Comparison of ENCODE assay signal across 23 cellular contexts in the genomic region with DNA sequence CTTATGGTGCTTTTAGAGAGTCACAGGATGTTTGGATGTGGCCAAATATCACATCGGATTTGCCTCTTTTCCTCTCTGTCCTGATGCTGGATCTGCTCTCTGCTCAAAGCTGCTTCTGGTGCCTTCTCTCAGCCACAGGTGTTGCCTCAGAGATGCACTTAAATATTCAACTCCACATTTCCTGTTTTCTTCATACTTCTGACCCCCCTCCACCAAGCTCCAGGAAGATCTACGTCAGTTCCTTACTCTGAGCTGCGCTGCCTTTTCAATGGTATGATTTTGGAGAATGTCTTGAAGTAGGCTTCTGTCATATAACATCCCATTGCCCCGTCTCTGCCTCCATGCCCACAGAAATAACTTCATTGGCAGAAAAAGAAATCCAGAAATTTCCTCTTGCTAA.
DNase-seq lines count a peak whose midpoint lies in the region; ATAC-seq and TF ChIP-seq lines count a peak whose summit lies in the region.
"Had no signal": no experiment of that assay in that cellular context is flagged by ENCODE, and none has a peak within 500 bp of the region (broad histone marks: within the 10 kb centered on the region; RNA-seq: fewer than 3 reads in every experiment).

No MANE protein-coding gene starts in this region.

- H3K27me3 Mint-ChIP-seq in CD4-positive, alpha-beta T cell = no peaks in the 10 kb centered on the region
- no peaks in the 10 kb centered on the region for H3K27me3 Mint-ChIP-seq in activated T-helper 1 cell treated with anti-CD3 and anti-CD28 coated beads, Interleukin-12 subunit alpha, Interleukin-12 subunit beta, Interleukin-2, Interleukin-4 antibody, amounts not matched to agents 30 ng/mL and 10 ng/mL and 1 ng/mL, durations not matched to agents 14 hours and 24 hours and 36 hours (ENCODE audit: insufficient read depth)
- H3K27me3 Mint-ChIP-seq: type B pancreatic cell had no signal

- no peak for TF ChIP-seq CTCF in CD4-positive, alpha-beta T cell (IDR thresholded peaks at IDR 0.05)
- TF ChIP-seq CTCF in foreskin fibroblast (IDR thresholded peaks at IDR 0.05; ENCODE audit: low read depth, low read length) = no peak

- intact Hi-C loops in CD4-positive, alpha-beta T cell (cut with DNase I, micrococcal nuclease) = loop anchor here in 1 of 2 experiments (2.0 kb wide), 1 partner anchor 24 kb away; no protein-coding TSS in a partner anchor
- intact Hi-C loops in activated T-helper 1 cell treated with anti-CD3 and anti-CD28 coated beads, Interleukin-12 subunit alpha, Interleukin-12 subunit beta, Interleukin-2, Interleukin-4 antibody, amounts not matched to agents 30 ng/mL and 10 ng/mL and 1 ng/mL, durations not matched to agents 14 hours and 24 hours and 36 hours (cut with micrococcal nuclease) = no loop called here

- no peaks in the 10 kb centered on the region for H3K27me3 ChIP-seq in CD4-positive, alpha-beta T cell (ENCODE audit: control insufficient read depth, insufficient read depth, low read length)
- H3K27me3 ChIP-seq: gastrocnemius medialis, hepatocyte, pancreas, SJCRH30 had no signal

- H3K9me3 ChIP-seq in CD4-positive, alpha-beta T cell (ENCODE audit: control insufficient read depth, low read length) = no peaks in the 10 kb centered on the region
- H3K9me3 ChIP-seq: gastrocnemius medialis, mucosa of descending colon, pancreas, SJCRH30 had no signal

- peak overlapping the region; percentile 39 for H3K4me3 Mint-ChIP-seq in CD4-positive, alpha-beta T cell
- peak overlapping the region; percentile 21 for H3K4me3 Mint-ChIP-seq in activated T-helper 1 cell treated with anti-CD3 and anti-CD28 coated beads, Interleukin-12 subunit alpha, Interleukin-12 subunit beta, Interleukin-2, Interleukin-4 antibody, amounts not matched to agents 30 ng/mL and 10 ng/mL and 1 ng/mL, durations not matched to agents 14 hours and 24 hours and 36 hours
- H3K4me3 Mint-ChIP-seq: type B pancreatic cell had no signal

- CTCF ChIA-PET in CD4-positive, alpha-beta T cell (lab: Charles Lee) = interaction anchor here (2.0 kb wide), 1 partner anchor 269 kb away, joined by 5 read pairs; no protein-coding TSS in a partner anchor

- peak; percentile 96 for ATAC-seq in CD4-positive, alpha-beta T cell (ENCODE audit: poor library complexity)
- ATAC-seq in HG03045 (IDR thresholded peaks at IDR 0.05; ENCODE audit: unreplicated experiment) = no peak
- no peak for ATAC-seq in GM21447 (IDR thresholded peaks at IDR 0.05; ENCODE audit: unreplicated experiment)
- ATAC-seq: gastrocnemius medialis, K562, mucosa of descending colon, pancreas had no signal

- H3K4me1 Mint-ChIP-seq in CD4-positive, alpha-beta T cell (ENCODE audit: low read depth) = peaks cover 14% of the 10 kb centered on the region
- peaks cover 18% of the 10 kb centered on the region for H3K4me1 Mint-ChIP-seq in activated T-helper 1 cell treated with anti-CD3 and anti-CD28 coated beads, Interleukin-12 subunit alpha, Interleukin-12 subunit beta, Interleukin-2, Interleukin-4 antibody, amounts not matched to agents 30 ng/mL and 10 ng/mL and 1 ng/mL, durations not matched to agents 14 hours and 24 hours and 36 hours (ENCODE audit: low read depth)

- POLR2A ChIA-PET in CD4-positive, alpha-beta T cell (lab: Charles Lee) = interaction anchor here (0.7 to 2.0 kb wide), 8 partner anchors 8 to 268 kb away, joined by 3 to 6 read pairs (median 4); no protein-coding TSS in a partner anchor

- H3K27ac ChIP-seq in CD4-positive, alpha-beta T cell (ENCODE audit: low read depth, low read length) = peak overlapping the region; percentile 24
- H3K27ac ChIP-seq: gastrocnemius medialis, hepatocyte, pancreas, SJCRH30 had no signal

- H3K4me3 ChIP-seq in foreskin fibroblast (ENCODE audit: low read depth in 1 of 2, low read length in 2 of 2) = no peak overlapping the region
- H3K4me3 ChIP-seq: gastrocnemius medialis, hepatocyte, K562, mucosa of descending colon, pancreas, SJCRH30, smooth muscle cell had no signal

- no peaks in the 10 kb centered on the region for H3K9me3 Mint-ChIP-seq in CD4-positive, alpha-beta T cell
- no peaks in the 10 kb centered on the region for H3K9me3 Mint-ChIP-seq in activated T-helper 1 cell treated with anti-CD3 and anti-CD28 coated beads, Interleukin-12 subunit alpha, Interleukin-12 subunit beta, Interleukin-2, Interleukin-4 antibody, amounts not matched to agents 30 ng/mL and 10 ng/mL and 1 ng/mL, durations not matched to agents 14 hours and 24 hours and 36 hours
- H3K9me3 Mint-ChIP-seq: type B pancreatic cell had no signal

- H3K36me3 Mint-ChIP-seq in CD4-positive, alpha-beta T cell (ENCODE audit: low read depth) = peaks cover 4% of the 10 kb centered on the region
- peaks cover 6% of the 10 kb centered on the region for H3K36me3 Mint-ChIP-seq in activated T-helper 1 cell treated with anti-CD3 and anti-CD28 coated beads, Interleukin-12 subunit alpha, Interleukin-12 subunit beta, Interleukin-2, Interleukin-4 antibody, amounts not matched to agents 30 ng/mL and 10 ng/mL and 1 ng/mL, durations not matched to agents 14 hours and 24 hours and 36 hours (ENCODE audit: low read depth)

- DNase-seq in activated CD4-positive, alpha-beta T cell treated with anti-CD3 and anti-CD28 coated beads, Interleukin-2, amount 50 U/mL, for 1 hour = peak; percentile 10
- no peak for DNase-seq in activated CD4-positive, alpha-beta T cell treated with anti-CD3 and anti-CD28 coated beads for 48 hours
- peak in 5 of 10 experiments; percentile 5 to 53 (median 19) for DNase-seq in CD4-positive, alpha-beta T cell
- DNase-seq in NOMO-1 treated with dmso at 0.1 percent for 144 hours (lab: John Stamatoyannopoulos, UW; ENCODE audit: unreplicated experiment) = peak; percentile 9
- peak; percentile 18 for DNase-seq in activated T-helper 1 cell treated with anti-CD3 and anti-CD28 coated beads, Interleukin-12 subunit alpha, Interleukin-12 subunit beta, Interleukin-2, Interleukin-4 antibody, amounts not matched to agents 30 ng/mL and 10 ng/mL and 1 ng/mL, durations not matched to agents 14 hours and 24 hours and 36 hours (ENCODE audit: low spot score)
- no peak for DNase-seq in foreskin fibroblast
- DNase-seq: gastrocnemius medialis; GDM1; HCEC 1CT; mucosa of descending colon; NCI-H2029 treated with DMSO at 0.1 percent for 48 hours; NCI-H226; NCI-H69; pancreas; SJCRH30; stimulated activated CD4-positive, alpha-beta T cell treated with anti-CD3 and anti-CD28 coated beads, Interleukin-2, amount 100 ng/mL, for 24 hours; substantia nigra had no signal

- peak overlapping the region; percentile 83 for H3K27ac Mint-ChIP-seq in CD4-positive, alpha-beta T cell
- peak overlapping the region; percentile 76 for H3K27ac Mint-ChIP-seq in activated T-helper 1 cell treated with anti-CD3 and anti-CD28 coated beads, Interleukin-12 subunit alpha, Interleukin-12 subunit beta, Interleukin-2, Interleukin-4 antibody, amounts not matched to agents 30 ng/mL and 10 ng/mL and 1 ng/mL, durations not matched to agents 14 hours and 24 hours and 36 hours
- H3K27ac Mint-ChIP-seq: type B pancreatic cell had no signal

Comparison
In these comparisons a context has a peak if more than half of its experiments do, and no peak if none do; other contexts are left out.
1. DNase-seq: peak in activated CD4-positive, alpha-beta T cell treated with anti-CD3 and anti-CD28 coated beads, Interleukin-2, amount 50 U/mL, for 1 hour (single experiment), NOMO-1 treated with dmso at 0.1 percent for 144 hours (single experiment) and activated T-helper 1 cell treated with anti-CD3 and anti-CD28 coated beads, Interleukin-12 subunit alpha, Interleukin-12 subunit beta, Interleukin-2, Interleukin-4 antibody, amounts not matched to agents 30 ng/mL and 10 ng/mL and 1 ng/mL, durations not matched to agents 14 hours and 24 hours and 36 hours (single experiment); none in activated CD4-positive, alpha-beta T cell treated with anti-CD3 and anti-CD28 coated beads for 48 hours (single experiment) and foreskin fibroblast (0 of 2).